ENCODE assay signal across 1 cellular context in the genomic region with DNA sequence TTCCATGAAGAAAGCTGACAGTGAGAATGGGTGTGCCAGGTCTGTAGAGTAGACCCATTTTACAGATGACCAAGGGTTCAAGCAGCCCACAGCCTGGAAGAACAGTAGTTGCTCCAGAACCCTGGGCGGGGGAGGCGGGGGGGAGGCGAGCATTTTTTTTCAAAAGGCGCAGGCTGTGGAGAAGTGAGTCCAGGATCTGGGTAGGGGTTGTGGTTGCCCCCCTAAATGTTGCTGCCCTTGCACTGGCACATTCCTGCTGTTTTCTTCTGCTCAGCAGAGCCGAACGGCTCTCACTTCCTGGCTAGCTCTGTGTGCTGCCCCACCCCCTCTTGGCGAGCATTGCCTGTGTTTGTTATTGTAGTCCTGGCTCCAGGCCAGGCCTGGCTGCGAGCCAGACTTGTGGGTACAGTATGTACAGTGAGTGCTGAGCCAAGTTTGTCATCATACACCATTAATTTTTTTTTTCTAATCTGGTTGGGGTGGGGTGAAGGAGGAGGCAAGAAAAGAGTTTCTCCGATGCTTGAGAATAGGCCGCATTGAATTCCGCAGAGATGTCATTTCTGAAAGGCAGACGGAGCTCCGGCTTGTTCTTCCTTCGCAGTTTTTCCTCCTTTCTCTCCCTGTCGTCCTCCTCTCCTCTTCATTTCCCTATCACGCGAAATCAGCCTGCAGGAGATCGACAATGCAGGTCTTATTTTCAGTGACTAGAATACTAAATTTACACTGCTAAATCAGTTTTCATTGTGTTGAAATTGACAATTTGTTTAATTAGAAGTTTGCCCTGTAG.
A peak's percentile ranks its signal among the peaks of the same experiment; 100 is the strongest.
TF ChIP-seq lines count a peak whose summit lies in the region.

No MANE protein-coding gene starts in this region.

TF ChIP-seq in HEK293, 187 proteins besides CTCF, POLR2A, EP300 and RAD21 (continued from another document and continues in another):
- TF ChIP-seq, protein P1, sequence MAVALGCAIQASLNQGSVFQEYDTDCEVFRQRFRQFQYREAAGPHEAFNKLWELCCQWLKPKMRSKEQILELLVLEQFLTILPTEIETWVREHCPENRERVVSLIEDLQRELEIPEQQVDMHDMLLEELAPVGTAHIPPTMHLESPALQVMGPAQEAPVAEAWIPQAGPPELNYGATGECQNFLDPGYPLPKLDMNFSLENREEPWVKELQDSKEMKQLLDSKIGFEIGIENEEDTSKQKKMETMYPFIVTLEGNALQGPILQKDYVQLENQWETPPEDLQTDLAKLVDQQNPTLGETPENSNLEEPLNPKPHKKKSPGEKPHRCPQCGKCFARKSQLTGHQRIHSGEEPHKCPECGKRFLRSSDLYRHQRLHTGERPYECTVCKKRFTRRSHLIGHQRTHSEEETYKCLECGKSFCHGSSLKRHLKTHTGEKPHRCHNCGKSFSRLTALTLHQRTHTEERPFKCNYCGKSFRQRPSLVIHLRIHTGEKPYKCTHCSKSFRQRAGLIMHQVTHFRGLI (tag by site-specific recombination; IDR thresholded peaks at IDR 0.05), result peak; percentile 54; the same call in 1 of the 2 replicates
- TF ChIP-seq OSR2 (tag by site-specific recombination; IDR thresholded peaks at IDR 0.05), result peak; percentile 83
- TF ChIP-seq ZNF624 (tag by site-specific recombination; IDR thresholded peaks at IDR 0.05), result no peak
- TF ChIP-seq ZNF239 (tag by site-specific recombination; IDR thresholded peaks at IDR 0.05), result 0 out of 2 replicates have a peak, but pooled peaks have one; percentile 28
- TF ChIP-seq HOXC10 (CRISPR knock-in tag; IDR thresholded peaks at IDR 0.05), result no peak
- TF ChIP-seq ZNF571 (tag by site-specific recombination; IDR thresholded peaks at IDR 0.05), result peak; percentile 91; the same call in 1 of the 2 replicates
- no peak for TF ChIP-seq ZNF274 (IDR thresholded peaks at IDR 0.05; ENCODE audit: low read length)
- TF ChIP-seq ZNF274 (tag by site-specific recombination; IDR thresholded peaks at IDR 0.05; ENCODE audit: borderline replicate concordance), result no peak
- TF ChIP-seq, protein P2, sequence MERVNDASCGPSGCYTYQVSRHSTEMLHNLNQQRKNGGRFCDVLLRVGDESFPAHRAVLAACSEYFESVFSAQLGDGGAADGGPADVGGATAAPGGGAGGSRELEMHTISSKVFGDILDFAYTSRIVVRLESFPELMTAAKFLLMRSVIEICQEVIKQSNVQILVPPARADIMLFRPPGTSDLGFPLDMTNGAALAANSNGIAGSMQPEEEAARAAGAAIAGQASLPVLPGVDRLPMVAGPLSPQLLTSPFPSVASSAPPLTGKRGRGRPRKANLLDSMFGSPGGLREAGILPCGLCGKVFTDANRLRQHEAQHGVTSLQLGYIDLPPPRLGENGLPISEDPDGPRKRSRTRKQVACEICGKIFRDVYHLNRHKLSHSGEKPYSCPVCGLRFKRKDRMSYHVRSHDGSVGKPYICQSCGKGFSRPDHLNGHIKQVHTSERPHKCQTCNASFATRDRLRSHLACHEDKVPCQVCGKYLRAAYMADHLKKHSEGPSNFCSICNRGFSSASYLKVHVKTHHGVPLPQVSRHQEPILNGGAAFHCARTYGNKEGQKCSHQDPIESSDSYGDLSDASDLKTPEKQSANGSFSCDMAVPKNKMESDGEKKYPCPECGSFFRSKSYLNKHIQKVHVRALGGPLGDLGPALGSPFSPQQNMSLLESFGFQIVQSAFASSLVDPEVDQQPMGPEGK (tag by site-specific recombination; IDR thresholded peaks at IDR 0.05), result peak; percentile 80
- TF ChIP-seq ZXDB (tag by site-specific recombination; IDR thresholded peaks at IDR 0.05), result peak; percentile 94
- no peak for TF ChIP-seq SCRT2 (tag by site-specific recombination; IDR thresholded peaks at IDR 0.05)
- TF ChIP-seq EGR2 (tag by site-specific recombination; IDR thresholded peaks at IDR 0.05; ENCODE audit: low read depth), result 0 out of 2 replicates have a peak, but pooled peaks have one; percentile 21
- TF ChIP-seq ZNF654 (tag by site-specific recombination; IDR thresholded peaks at IDR 0.05; ENCODE audit: low read depth), result 0 out of 2 replicates have a peak, but pooled peaks have one; percentile 9
- TF ChIP-seq ZNF664 (tag by site-specific recombination; IDR thresholded peaks at IDR 0.05), result peak; percentile 20; the same call in 1 of the 2 replicates
- TF ChIP-seq, protein P3, sequence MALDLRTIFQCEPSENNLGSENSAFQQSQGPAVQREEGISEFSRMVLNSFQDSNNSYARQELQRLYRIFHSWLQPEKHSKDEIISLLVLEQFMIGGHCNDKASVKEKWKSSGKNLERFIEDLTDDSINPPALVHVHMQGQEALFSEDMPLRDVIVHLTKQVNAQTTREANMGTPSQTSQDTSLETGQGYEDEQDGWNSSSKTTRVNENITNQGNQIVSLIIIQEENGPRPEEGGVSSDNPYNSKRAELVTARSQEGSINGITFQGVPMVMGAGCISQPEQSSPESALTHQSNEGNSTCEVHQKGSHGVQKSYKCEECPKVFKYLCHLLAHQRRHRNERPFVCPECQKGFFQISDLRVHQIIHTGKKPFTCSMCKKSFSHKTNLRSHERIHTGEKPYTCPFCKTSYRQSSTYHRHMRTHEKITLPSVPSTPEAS (tag by site-specific recombination; IDR thresholded peaks at IDR 0.05), result peak; percentile 51
- peak; percentile 17; the same call in 1 of the 2 replicates for TF ChIP-seq ZNF513 (tag by site-specific recombination; IDR thresholded peaks at IDR 0.05)
- no peak; the same call in 1 of the 2 replicates for TF ChIP-seq ZNF341 (tag by site-specific recombination; IDR thresholded peaks at IDR 0.05; ENCODE audit: low read depth)
- peak; percentile 93; the same call in 1 of the 2 replicates for TF ChIP-seq BCL11A (tag by site-specific recombination; IDR thresholded peaks at IDR 0.05; ENCODE audit: low read depth)
- peak; percentile 84 for TF ChIP-seq KLF9 (tag by site-specific recombination; IDR thresholded peaks at IDR 0.05; ENCODE audit: low read depth)
- no peak for TF ChIP-seq ZNF548 (tag by site-specific recombination; IDR thresholded peaks at IDR 0.05)
- TF ChIP-seq ZNF639 (tag by site-specific recombination; IDR thresholded peaks at IDR 0.05), result peak; percentile 91
- TF ChIP-seq ZNF76 (tag by site-specific recombination; IDR thresholded peaks at IDR 0.05; ENCODE audit: borderline replicate concordance, low read depth), result no peak
- no peak for TF ChIP-seq ZNF785 (tag by site-specific recombination; IDR thresholded peaks at IDR 0.05)
- TF ChIP-seq ZNF311 (tag by site-specific recombination; IDR thresholded peaks at IDR 0.05; ENCODE audit: borderline replicate concordance), result no peak
- peak; percentile 75 for TF ChIP-seq KLF1 (tag by site-specific recombination; IDR thresholded peaks at IDR 0.05)
- TF ChIP-seq ZSCAN18 (tag by site-specific recombination; IDR thresholded peaks at IDR 0.05), result 0 out of 2 replicates have a peak, but pooled peaks have one; percentile 47
- peak; percentile 91 for TF ChIP-seq SP7 (tag by site-specific recombination; IDR thresholded peaks at IDR 0.05)
- peak; percentile 93 for TF ChIP-seq ZNF843 (tag by site-specific recombination; IDR thresholded peaks at IDR 0.05)
- TF ChIP-seq ZNF132 (tag by site-specific recombination; IDR thresholded peaks at IDR 0.05; ENCODE audit: borderline replicate concordance), result no peak
- TF ChIP-seq ZNF114 (tag by site-specific recombination; IDR thresholded peaks at IDR 0.05), result no peak
- no peak for TF ChIP-seq ZFP41 (tag by site-specific recombination; IDR thresholded peaks at IDR 0.05; ENCODE audit: borderline replicate concordance)
- TF ChIP-seq, protein P4, sequence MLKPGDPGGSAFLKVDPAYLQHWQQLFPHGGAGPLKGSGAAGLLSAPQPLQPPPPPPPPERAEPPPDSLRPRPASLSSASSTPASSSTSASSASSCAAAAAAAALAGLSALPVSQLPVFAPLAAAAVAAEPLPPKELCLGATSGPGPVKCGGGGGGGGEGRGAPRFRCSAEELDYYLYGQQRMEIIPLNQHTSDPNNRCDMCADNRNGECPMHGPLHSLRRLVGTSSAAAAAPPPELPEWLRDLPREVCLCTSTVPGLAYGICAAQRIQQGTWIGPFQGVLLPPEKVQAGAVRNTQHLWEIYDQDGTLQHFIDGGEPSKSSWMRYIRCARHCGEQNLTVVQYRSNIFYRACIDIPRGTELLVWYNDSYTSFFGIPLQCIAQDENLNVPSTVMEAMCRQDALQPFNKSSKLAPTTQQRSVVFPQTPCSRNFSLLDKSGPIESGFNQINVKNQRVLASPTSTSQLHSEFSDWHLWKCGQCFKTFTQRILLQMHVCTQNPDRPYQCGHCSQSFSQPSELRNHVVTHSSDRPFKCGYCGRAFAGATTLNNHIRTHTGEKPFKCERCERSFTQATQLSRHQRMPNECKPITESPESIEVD (tag by site-specific recombination; IDR thresholded peaks at IDR 0.05), result peak; percentile 95
- TF ChIP-seq ZNF692 (tag by site-specific recombination; IDR thresholded peaks at IDR 0.05), result peak; percentile 85
- no peak for TF ChIP-seq ZNF335 (tag by site-specific recombination; conservative IDR thresholded peaks at IDR 0.05)
- peak; percentile 61; the same call in 1 of the 2 replicates for TF ChIP-seq ZNF2 (tag by site-specific recombination; IDR thresholded peaks at IDR 0.05)
- peak; percentile 81; the same call in 1 of the 2 replicates for TF ChIP-seq ZNF214 (tag by site-specific recombination; IDR thresholded peaks at IDR 0.05; ENCODE audit: borderline replicate concordance)
- no peak for TF ChIP-seq ZNF138 (tag by site-specific recombination; IDR thresholded peaks at IDR 0.05; ENCODE audit: borderline replicate concordance)
- peak; percentile 99 for TF ChIP-seq ZNF561 (tag by site-specific recombination; IDR thresholded peaks at IDR 0.05; ENCODE audit: borderline replicate concordance)
- no peak for TF ChIP-seq ZSCAN16 (tag by site-specific recombination; IDR thresholded peaks at IDR 0.05)
- peak; percentile 92 for TF ChIP-seq ZSCAN30 (tag by site-specific recombination; IDR thresholded peaks at IDR 0.05)
- peak; percentile 97 for TF ChIP-seq ZNF362 (tag by site-specific recombination; IDR thresholded peaks at IDR 0.05)
- TF ChIP-seq ZBTB48 (tag by site-specific recombination; IDR thresholded peaks at IDR 0.05), result no peak
- TF ChIP-seq ZNF146 (tag by site-specific recombination; IDR thresholded peaks at IDR 0.05), result no peak
- TF ChIP-seq ZNF416 (tag by site-specific recombination; IDR thresholded peaks at IDR 0.05), result no peak
- TF ChIP-seq ZBTB1 (tag by site-specific recombination; IDR thresholded peaks at IDR 0.05), result no peak; the same call in 1 of the 2 replicates
- no peak for TF ChIP-seq ZNF140 (tag by site-specific recombination; IDR thresholded peaks at IDR 0.05)
- TF ChIP-seq YY2 (tag by site-specific recombination; IDR thresholded peaks at IDR 0.05), result no peak
- TF ChIP-seq MEIS1 (CRISPR knock-in tag; IDR thresholded peaks at IDR 0.05; ENCODE audit: borderline replicate concordance), result no peak
- TF ChIP-seq ZNF223 (tag by site-specific recombination; IDR thresholded peaks at IDR 0.05), result no peak
- no peak; the same call in 1 of the 2 replicates for TF ChIP-seq TCF7L2 (IDR thresholded peaks at IDR 0.05; ENCODE audit: borderline replicate concordance, low read depth, low read length)
- peak; percentile 55; the same call in 1 of the 2 replicates for TF ChIP-seq ZNF112 (tag by site-specific recombination; IDR thresholded peaks at IDR 0.05)
- no peak for TF ChIP-seq ZNF670 (tag by site-specific recombination; IDR thresholded peaks at IDR 0.05; ENCODE audit: low read depth)
- TF ChIP-seq KLF10 (tag by site-specific recombination; IDR thresholded peaks at IDR 0.05), result peak; percentile 98
- no peak for TF ChIP-seq ZNF169 (tag by site-specific recombination; IDR thresholded peaks at IDR 0.05)
